14 cellular contexts compared by ENCODE assay signal in the genomic region with DNA sequence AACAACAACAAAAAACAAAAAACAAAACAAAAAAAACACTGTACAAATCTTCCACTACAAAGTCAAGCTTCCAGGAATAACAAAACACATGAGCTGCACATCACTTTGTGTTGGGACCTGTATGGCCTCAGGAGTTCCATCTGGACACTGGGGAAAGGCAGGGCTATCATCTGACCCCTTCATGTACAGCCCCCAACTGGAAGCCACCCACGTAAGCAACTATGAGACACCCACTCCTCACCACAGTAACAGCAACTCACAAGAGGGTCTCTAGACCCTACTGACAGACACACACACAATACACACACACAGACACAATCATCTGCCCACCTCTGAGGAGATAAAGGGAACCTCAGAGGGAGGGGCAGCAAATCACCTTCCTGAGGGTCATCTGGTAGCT.
DNase-seq lines count a peak whose midpoint lies in the region; ATAC-seq and TF ChIP-seq lines count a peak whose summit lies in the region.
"Had no signal": no experiment of that assay in that cellular context is flagged by ENCODE, and none has a peak within 500 bp of the region (broad histone marks: within the 10 kb centered on the region; RNA-seq: fewer than 3 reads in every experiment).

No MANE protein-coding gene starts in this region.

- H3K27ac Mint-ChIP-seq in activated naive CD4-positive, alpha-beta T cell treated with anti-CD3 and anti-CD28 coated beads, Interleukin-2, amount 10 ng/mL, durations not matched to agents 7 days and 5 days = no peak overlapping the region
- H3K27ac Mint-ChIP-seq in brain (peak overlapping the region in 4 of 5 experiments; percentile 38 to 99 (median 68)), nephron (peak overlapping the region; percentile 58 to 99 (median 96)), type B pancreatic cell (peak overlapping the region; percentile 34)
- H3K27ac Mint-ChIP-seq: HFFc6 had no signal

- H3K27me3 ChIP-seq in tibial nerve = no peaks in the 10 kb centered on the region
- H3K27me3 ChIP-seq: BLaER1 treated with 17β-estradiol and CSF1 and Interleukin-3, amounts not matched to agents 10 nM and 100 nM had no signal

- H3K4me3 Mint-ChIP-seq in activated naive CD4-positive, alpha-beta T cell treated with anti-CD3 and anti-CD28 coated beads, Interleukin-2, amount 10 ng/mL, durations not matched to agents 7 days and 5 days = no peak overlapping the region
- H3K4me3 Mint-ChIP-seq in brain (no peak overlapping the region), nephron (no peak overlapping the region), type B pancreatic cell (no peak overlapping the region)
- H3K4me3 Mint-ChIP-seq: CD4-positive, CD25-positive, alpha-beta regulatory T cell; HFFc6 had no signal

- no peak for TF ChIP-seq EP300 in tibial nerve (IDR thresholded peaks at IDR 0.05)

- no peaks in the 10 kb centered on the region for H3K36me3 Mint-ChIP-seq in activated naive CD4-positive, alpha-beta T cell treated with anti-CD3 and anti-CD28 coated beads, Interleukin-2, amount 10 ng/mL, durations not matched to agents 7 days and 5 days
- H3K36me3 Mint-ChIP-seq in brain = no peaks in the 10 kb centered on the region
- peaks cover 3% of the 10 kb centered on the region for H3K36me3 Mint-ChIP-seq in nephron (ENCODE audit: low read depth)
- H3K36me3 Mint-ChIP-seq in type B pancreatic cell = peaks cover 3% of the 10 kb centered on the region

- no peak overlapping the region for H3K4me3 ChIP-seq in tibial nerve
- H3K4me3 ChIP-seq: BLaER1 treated with 17β-estradiol and CSF1 and Interleukin-3, amounts not matched to agents 10 nM and 100 nM; HAP-1 had no signal

- no peaks in the 10 kb centered on the region for H3K9me3 Mint-ChIP-seq in activated naive CD4-positive, alpha-beta T cell treated with anti-CD3 and anti-CD28 coated beads, Interleukin-2, amount 10 ng/mL, durations not matched to agents 7 days and 5 days
- H3K9me3 Mint-ChIP-seq in brain (no peaks in the 10 kb centered on the region), nephron (no peaks in the 10 kb centered on the region), type B pancreatic cell (no peaks in the 10 kb centered on the region)
- H3K9me3 Mint-ChIP-seq: CD4-positive, CD25-positive, alpha-beta regulatory T cell; HFFc6 had no signal

- H3K36me3 ChIP-seq in tibial nerve = no peaks in the 10 kb centered on the region
- H3K36me3 ChIP-seq: HAP-1 had no signal

- ATAC-seq in HG02759 (IDR thresholded peaks at IDR 0.05; ENCODE audit: unreplicated experiment) = no peak

- CTCF ChIA-PET in activated naive CD4-positive, alpha-beta T cell treated with anti-CD3 and anti-CD28 coated beads, Interleukin-2, amount 10 ng/mL, durations not matched to agents 7 days and 5 days (lab: Charles Lee) = no interaction called here

- peaks cover 3 to 54% (median 39%) of the 10 kb centered on the region in 4 donors for H3K4me1 ChIP-seq in tibial nerve
- H3K4me1 ChIP-seq: HAP-1 had no signal

- peak; percentile 14 for DNase-seq in activated naive CD4-positive, alpha-beta T cell treated with anti-CD3 and anti-CD28 coated beads, Interleukin-2, amount 10 ng/mL, durations not matched to agents 7 days and 5 days
- DNase-seq in activated naive CD4-positive, alpha-beta T cell treated with Interleukin-2 at 50 U/mL for 16 hours = no peak
- DNase-seq in type B pancreatic cell (ENCODE audit: extremely low spot score, unreplicated experiment) = no peak
- no peak for DNase-seq in AML-193 (lab: John Stamatoyannopoulos, UW)
- DNase-seq in tibial nerve (ENCODE audit: low spot score in 2 of 2) = no peak
- DNase-seq: 8988T; CD4-positive, CD25-positive, alpha-beta regulatory T cell; GF-D8; HFFc6 had no signal

- WGBS in tibial nerve, 2 donors = 88 to 100% methylated on average over 1 of the region's 1 CpG

- H3K27me3 Mint-ChIP-seq in activated naive CD4-positive, alpha-beta T cell treated with anti-CD3 and anti-CD28 coated beads, Interleukin-2, amount 10 ng/mL, durations not matched to agents 7 days and 5 days = no peaks in the 10 kb centered on the region
- H3K27me3 Mint-ChIP-seq in brain (peaks cover 3% of the 10 kb centered on the region), nephron (ENCODE audit: low read depth) (no peaks in the 10 kb centered on the region), type B pancreatic cell (no peaks in the 10 kb centered on the region)
- H3K27me3 Mint-ChIP-seq: CD4-positive, CD25-positive, alpha-beta regulatory T cell had no signal

- no peak for TF ChIP-seq CTCF in brain (conservative IDR thresholded peaks at IDR 0.05)
- no peak for TF ChIP-seq CTCF in nephron (IDR thresholded peaks at IDR 0.05; ENCODE audit: unreplicated experiment in 3 of 3)
- TF ChIP-seq CTCF in type B pancreatic cell (conservative IDR thresholded peaks at IDR 0.05) = no peak
- TF ChIP-seq CTCF in tibial nerve (IDR thresholded peaks at IDR 0.05) = no peak

- no peak for TF ChIP-seq POLR2A in tibial nerve (IDR thresholded peaks at IDR 0.05)

- no peak overlapping the region for H3K27ac ChIP-seq in tibial nerve
- H3K27ac ChIP-seq: BLaER1 treated with 17β-estradiol and CSF1 and Interleukin-3, amounts not matched to agents 10 nM and 100 nM had no signal

- H3K4me1 Mint-ChIP-seq in activated naive CD4-positive, alpha-beta T cell treated with anti-CD3 and anti-CD28 coated beads, Interleukin-2, amount 10 ng/mL, durations not matched to agents 7 days and 5 days = peaks cover 22% of the 10 kb centered on the region
- peaks cover 83% of the 10 kb centered on the region for H3K4me1 Mint-ChIP-seq in brain
- peaks cover 65% of the 10 kb centered on the region for H3K4me1 Mint-ChIP-seq in nephron
- H3K4me1 Mint-ChIP-seq in type B pancreatic cell (ENCODE audit: unreplicated experiment) = peaks cover 43% of the 10 kb centered on the region

- H3K9me3 ChIP-seq in tibial nerve = no peaks in the 10 kb centered on the region
- H3K9me3 ChIP-seq: BLaER1 treated with 17β-estradiol and CSF1 and Interleukin-3, amounts not matched to agents 10 nM and 100 nM; HAP-1 had no signal
